ENCODE assay signal across 10 cellular contexts in genomic region chr13:114118086-114118762, GRCh38. TPM values are rescaled to one million over a fixed set of nuclear protein-coding genes. Genes with fewer than 3 reads are reported as not detected.
A peak's percentile ranks its signal among the peaks of the same experiment; 100 is the strongest.
DNase-seq lines count a peak whose midpoint lies in the region; ATAC-seq and TF ChIP-seq lines count a peak whose summit lies in the region.
"Had no signal": no experiment of that assay in that cellular context is flagged by ENCODE, and none has a peak within 500 bp of the region (broad histone marks: within the 10 kb centered on the region; RNA-seq: fewer than 3 reads in every experiment).

No MANE protein-coding gene starts in this region.

- CTCF ChIA-PET in activated CD8-positive, alpha-beta memory T cell treated with anti-CD3 and anti-CD28 coated beads, Interleukin-2, amount 10 ng/mL, durations not matched to agents 7 days and 5 days (lab: Charles Lee), result interaction anchor here (0.6 kb wide), 1 partner anchor 108 kb away, joined by 3 read pairs; no protein-coding TSS in a partner anchor

- H3K4me3 Mint-ChIP-seq in activated CD8-positive, alpha-beta memory T cell treated with anti-CD3 and anti-CD28 coated beads, Interleukin-2, amount 10 ng/mL, durations not matched to agents 7 days and 5 days, result no peak overlapping the region
- peak overlapping the region in 1 of 2 donors; percentile 32 for H3K4me3 Mint-ChIP-seq in stimulated activated naive B cell treated with anti-CD40 and anti-IgM and Interleukin-4, amounts not matched to agents 10 μg/mL and 1 μg/mL and 100 μg/mL, for 72 hours

- H3K27ac Mint-ChIP-seq in activated CD8-positive, alpha-beta memory T cell treated with anti-CD3 and anti-CD28 coated beads, Interleukin-2, amount 10 ng/mL, durations not matched to agents 7 days and 5 days, result peak overlapping the region; percentile 22
- peak overlapping the region; percentile 9 to 71 for H3K27ac Mint-ChIP-seq in activated naive CD4-positive, alpha-beta T cell treated with anti-CD3 and anti-CD28 coated beads, Interleukin-2, amount 50 U/mL, for 72 hours
- no peak overlapping the region for H3K27ac Mint-ChIP-seq in stimulated activated naive B cell treated with anti-CD40 and anti-IgM and Interleukin-4, amounts not matched to agents 10 μg/mL and 1 μg/mL and 100 μg/mL, for 72 hours

- TF ChIP-seq POLR2A in right lobe of liver (IDR thresholded peaks at IDR 0.05), result no peak
- TF ChIP-seq POLR2A in suprapubic skin (IDR thresholded peaks at IDR 0.05), result no peak

- H3K27me3 ChIP-seq in right lobe of liver, result no peaks in the 10 kb centered on the region
- no peaks in the 10 kb centered on the region for H3K27me3 ChIP-seq in suprapubic skin
- H3K27me3 ChIP-seq: BE2C had no signal

- no peaks in the 10 kb centered on the region for H3K27me3 Mint-ChIP-seq in activated CD8-positive, alpha-beta memory T cell treated with anti-CD3 and anti-CD28 coated beads, Interleukin-2, amount 10 ng/mL, durations not matched to agents 7 days and 5 days
- H3K27me3 Mint-ChIP-seq in stimulated activated naive B cell treated with anti-CD40 and anti-IgM and Interleukin-4, amounts not matched to agents 10 μg/mL and 1 μg/mL and 100 μg/mL, for 72 hours, result no peaks in the 10 kb centered on the region

- H3K4me3 ChIP-seq in right lobe of liver, result no peak overlapping the region
- H3K4me3 ChIP-seq in suprapubic skin, result no peak overlapping the region

- no peaks in the 10 kb centered on the region for H3K9me3 Mint-ChIP-seq in activated CD8-positive, alpha-beta memory T cell treated with anti-CD3 and anti-CD28 coated beads, Interleukin-2, amount 10 ng/mL, durations not matched to agents 7 days and 5 days (ENCODE audit: low read depth)
- no peaks in the 10 kb centered on the region for H3K9me3 Mint-ChIP-seq in activated naive CD4-positive, alpha-beta T cell treated with anti-CD3 and anti-CD28 coated beads, Interleukin-2, amount 50 U/mL, for 72 hours
- H3K9me3 Mint-ChIP-seq in stimulated activated naive B cell treated with anti-CD40 and anti-IgM and Interleukin-4, amounts not matched to agents 10 μg/mL and 1 μg/mL and 100 μg/mL, for 72 hours, result no peaks in the 10 kb centered on the region

- H3K36me3 Mint-ChIP-seq in activated CD8-positive, alpha-beta memory T cell treated with anti-CD3 and anti-CD28 coated beads, Interleukin-2, amount 10 ng/mL, durations not matched to agents 7 days and 5 days, result peaks cover 21% of the 10 kb centered on the region
- no peaks in the 10 kb centered on the region for H3K36me3 Mint-ChIP-seq in activated naive CD4-positive, alpha-beta T cell treated with anti-CD3 and anti-CD28 coated beads, Interleukin-2, amount 50 U/mL, for 72 hours
- H3K36me3 Mint-ChIP-seq in stimulated activated naive B cell treated with anti-CD40 and anti-IgM and Interleukin-4, amounts not matched to agents 10 μg/mL and 1 μg/mL and 100 μg/mL, for 72 hours, result peaks cover 6 to 23% of the 10 kb centered on the region in 2 donors

- WGBS in right lobe of liver (ENCODE audit: insufficient coverage, low coverage, low lambda C conversion rate, missing lambda C conversion rate), result 35% methylated on average over 11 of the region's 11 CpGs
- 59% methylated on average over 11 of the region's 11 CpGs for WGBS in suprapubic skin

- ATAC-seq in activated CD8-positive, alpha-beta memory T cell treated with anti-CD3 and anti-CD28 coated beads, Interleukin-2, amount 10 ng/mL, durations not matched to agents 7 days and 5 days, result peak; percentile 21
- ATAC-seq in activated naive CD4-positive, alpha-beta T cell treated with anti-CD3 and anti-CD28 coated beads, Interleukin-2, amount 50 U/mL, for 72 hours, result no peak
- ATAC-seq in right lobe of liver (peak in 2 of 4 donors; percentile 73 to 76), HG03135 (IDR thresholded peaks at IDR 0.05; ENCODE audit: unreplicated experiment) (no peak)
- no peak for ATAC-seq in stimulated activated naive B cell treated with anti-CD40 and anti-IgM and Interleukin-4, amounts not matched to agents 10 μg/mL and 1 μg/mL and 100 μg/mL, for 72 hours (replicated peaks)

- TF ChIP-seq CTCF in right lobe of liver (IDR thresholded peaks at IDR 0.05) (no peak), suprapubic skin (IDR thresholded peaks at IDR 0.05) (no peak)

- H3K36me3 ChIP-seq in right lobe of liver (no peaks in the 10 kb centered on the region), suprapubic skin (no peaks in the 10 kb centered on the region)
- H3K36me3 ChIP-seq: BE2C had no signal

- no peak for DNase-seq in activated CD8-positive, alpha-beta memory T cell treated with anti-CD3 and anti-CD28 coated beads, Interleukin-2, amount 10 ng/mL, durations not matched to agents 7 days and 5 days
- no peak for DNase-seq in activated CD8-positive, alpha-beta memory T cell treated with anti-CD3 and anti-CD28 coated beads, Interleukin-2, amount 50 U/mL, for 48 hours
- DNase-seq in activated naive CD4-positive, alpha-beta T cell treated with anti-CD3 and anti-CD28 coated beads, Interleukin-2, amount 50 U/mL, for 72 hours (ENCODE audit: low spot score in 2 of 2), result no peak
- DNase-seq in right lobe of liver (peak in 2 of 3 donors; percentile 7 to 14), suprapubic skin (ENCODE audit: low spot score in 2 of 2) (peak in 1 of 2 donors; percentile 45), DMS53 (lab: John Stamatoyannopoulos, UW) (no peak)
- no peak for DNase-seq in stimulated activated naive B cell treated with anti-CD40 and anti-IgM and Interleukin-4, amounts not matched to agents 10 μg/mL and 1 μg/mL and 100 μg/mL, for 72 hours
- DNase-seq: BE2C, NCI-H1930 had no signal

- intact Hi-C loops in right lobe of liver (cut with DNase I), result no loop called here

- no peak for TF ChIP-seq EP300 in suprapubic skin (IDR thresholded peaks at IDR 0.05)

- peaks cover 50% of the 10 kb centered on the region for H3K4me1 Mint-ChIP-seq in activated CD8-positive, alpha-beta memory T cell treated with anti-CD3 and anti-CD28 coated beads, Interleukin-2, amount 10 ng/mL, durations not matched to agents 7 days and 5 days
- peaks cover 43 to 67% of the 10 kb centered on the region in 2 donors for H3K4me1 Mint-ChIP-seq in stimulated activated naive B cell treated with anti-CD40 and anti-IgM and Interleukin-4, amounts not matched to agents 10 μg/mL and 1 μg/mL and 100 μg/mL, for 72 hours

- peak overlapping the region; percentile 41 to 58 (median 57) for H3K27ac ChIP-seq in right lobe of liver
- H3K27ac ChIP-seq in suprapubic skin, result peak overlapping the region; percentile 66

- H3K9me3 ChIP-seq in right lobe of liver, result no peaks in the 10 kb centered on the region
- no peaks in the 10 kb centered on the region for H3K9me3 ChIP-seq in suprapubic skin
- H3K9me3 ChIP-seq: BE2C had no signal

- H3K4me1 ChIP-seq in right lobe of liver, result peaks cover 0 to 14% (median 2%) of the 10 kb centered on the region in 4 donors
- H3K4me1 ChIP-seq in suprapubic skin, result peaks cover 20% of the 10 kb centered on the region

RNA-seq across cellular contexts. Expression of gene RASA3, which starts 14.2 kb away (rescaled TPM):
- 10 to 100 TPM; 16.3 to 49.2 TPM for total RNA-seq in activated CD8-positive, alpha-beta memory T cell treated with anti-CD3 and anti-CD28 coated beads, Interleukin-2, amount 10 ng/mL, durations not matched to agents 7 days and 5 days
- 10 to 100 TPM; 39.4 to 44.1 TPM for total RNA-seq in activated naive CD4-positive, alpha-beta T cell treated with anti-CD3 and anti-CD28 coated beads, Interleukin-2, amount 50 U/mL, for 72 hours
- total RNA-seq in right lobe of liver, result 1 to 10 TPM; 3.5 to 7.9 (median 4.6) TPM
- 10 to 100 TPM; 15.3 to 37.1 (median 16.4) TPM for total RNA-seq in suprapubic skin

Comparison
In these comparisons a context has a peak if more than half of its experiments do, and no peak if none do; other contexts are left out.
1. DNase-seq: peak in right lobe of liver (2 of 3); none in activated CD8-positive, alpha-beta memory T cell treated with anti-CD3 and anti-CD28 coated beads, Interleukin-2, amount 10 ng/mL, durations not matched to agents 7 days and 5 days (single experiment), activated CD8-positive, alpha-beta memory T cell treated with anti-CD3 and anti-CD28 coated beads, Interleukin-2, amount 50 U/mL, for 48 hours (single experiment), activated naive CD4-positive, alpha-beta T cell treated with anti-CD3 and anti-CD28 coated beads, Interleukin-2, amount 50 U/mL, for 72 hours (0 of 2), DMS53 (single experiment) and stimulated activated naive B cell treated with anti-CD40 and anti-IgM and Interleukin-4, amounts not matched to agents 10 μg/mL and 1 μg/mL and 100 μg/mL, for 72 hours (single experiment).